In the genomic region with DNA sequence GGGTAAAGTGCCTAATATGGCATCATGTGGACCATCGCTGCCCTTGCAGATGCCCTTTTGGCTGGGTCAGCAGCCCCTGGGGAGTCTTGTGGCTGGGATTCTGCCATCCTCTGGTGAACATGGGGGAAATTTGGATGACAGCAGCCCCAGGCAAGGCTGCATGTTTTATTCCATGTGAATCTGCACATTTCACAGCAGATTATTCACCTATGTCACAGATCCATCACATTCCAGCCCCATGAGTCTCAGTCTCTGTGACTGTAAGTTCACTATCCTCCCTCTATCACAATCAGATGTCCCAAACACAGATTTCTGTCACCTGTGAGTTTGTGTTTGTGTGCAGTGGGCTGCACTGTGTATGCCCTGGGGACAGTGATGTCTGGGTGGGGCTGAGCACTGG, we compare ENCODE assay signal across 19 cellular contexts. TPM values are rescaled to one million over a fixed set of nuclear protein-coding genes. Genes with fewer than 3 reads are reported as not detected.
A peak's percentile ranks its signal among the peaks of the same experiment; 100 is the strongest.
DNase-seq lines count a peak whose midpoint lies in the region; ATAC-seq, FAIRE-seq and TF ChIP-seq lines count a peak whose summit lies in the region.
"Had no signal": no experiment of that assay in that cellular context is flagged by ENCODE, and none has a peak within 500 bp of the region (broad histone marks: within the 10 kb centered on the region; RNA-seq: fewer than 3 reads in every experiment).

No MANE protein-coding gene starts in this region.

- H3K36me3 ChIP-seq in bronchial epithelial cell (ENCODE audit: control insufficient read depth, insufficient read depth, low read length) = no peaks in the 10 kb centered on the region
- H3K36me3 ChIP-seq: BE2C had no signal

- DNase-seq in EH (ENCODE audit: low read depth) (peak; percentile 64), HT1080 (ENCODE audit: low read depth) (peak; percentile 6), bronchial epithelial cell (ENCODE audit: low read depth) (peak; percentile 22), NCI-H1417 (lab: John Stamatoyannopoulos, UW) (no peak), sciatic nerve (ENCODE audit: low spot score) (no peak)
- DNase-seq: BE2C; CD8-positive, alpha-beta T cell; DMS79 treated with DMSO at 0.1 percent for 48 hours; MV-4-11; NCI-H1436 treated with DMSO at 0.1 percent for 48 hours; NCI-H2081; NCI-H510A treated with DMSO at 0.1 percent for 48 hours had no signal

- H3K4me3 ChIP-seq in bronchial epithelial cell (ENCODE audit: low read depth, low read length) = no peak overlapping the region
- H3K4me3 ChIP-seq: K562 had no signal

- intact Hi-C loops in sciatic nerve (cut with DNase I) = no loop called here

- peak; percentile 72 for FAIRE-seq in bronchial epithelial cell (lab: Jason Lieb, UNC)
- FAIRE-seq: D721Med, H54, K562 had no signal

- no peak for TF ChIP-seq CTCF in bronchial epithelial cell (IDR thresholded peaks at IDR 0.05; ENCODE audit: insufficient read depth, low read length, severe bottlenecking)

- peaks cover 1% of the 10 kb centered on the region for H3K27me3 ChIP-seq in bronchial epithelial cell (ENCODE audit: control insufficient read depth, insufficient read depth, low read length)
- H3K27me3 ChIP-seq: BE2C had no signal

- ATAC-seq in GM19467 (IDR thresholded peaks at IDR 0.05; ENCODE audit: unreplicated experiment) = no peak
- ATAC-seq in HG03135 (IDR thresholded peaks at IDR 0.05; ENCODE audit: unreplicated experiment) = no peak
- ATAC-seq in sciatic nerve = no peak
- ATAC-seq: CD8-positive, alpha-beta T cell; Panc1; Right ventricle myocardium inferior had no signal

RNA-seq across cellular contexts. Expression of a gene that starts 36.8 kb away (rescaled TPM):
- total RNA-seq in HT1080 (2014; rRNA removed; shearing (Covaris generic)) = 0.14 and 0.40 TPM in 2 replicates
- polyA plus RNA-seq in HT1080 (2015; cell fraction: cytosol; rRNA removed) = 0.05 and 0.16 TPM in 2 replicates
- polyA plus RNA-seq in HT1080 (2015; cell fraction: nucleus; rRNA removed) = 0.11 and 0.17 TPM in 2 replicates
- total RNA-seq in bronchial epithelial cell = not detected in 2 replicates
- not detected for total RNA-seq in sciatic nerve
- total RNA-seq: CD8-positive, alpha-beta T cell; K562; Right ventricle myocardium inferior had no signal

RNA-seq across cellular contexts. Expression of a gene that starts 47.4 kb away (rescaled TPM):
- not detected in 2 replicates for total RNA-seq in HT1080 (2014; rRNA removed; shearing (Covaris generic))
- 0.14 and 0.15 TPM in 2 replicates for polyA plus RNA-seq in HT1080 (2015; cell fraction: cytosol; rRNA removed)
- 0.08 TPM in 1 of 2 replicates, not detected in the other for polyA plus RNA-seq in HT1080 (2015; cell fraction: nucleus; rRNA removed)
- total RNA-seq in bronchial epithelial cell = 0.26 and 6.3 TPM in 2 replicates
- total RNA-seq in sciatic nerve = 19.3 TPM
- total RNA-seq: CD8-positive, alpha-beta T cell; K562 had no signal
- polyA plus RNA-seq: K562 had no signal

Comparison
In these comparisons a context has a peak if more than half of its experiments do, and no peak if none do; other contexts are left out.
1. DNase-seq: peak in EH (single experiment), HT1080 (single experiment) and bronchial epithelial cell (single experiment); none in NCI-H1417 (0 of 3) and sciatic nerve (single experiment).